ENCODE assay signal across 15 cellular contexts in genomic region chr3:119184808-119185690, GRCh38. TPM values are rescaled to one million over a fixed set of nuclear protein-coding genes. Genes with fewer than 3 reads are reported as not detected.
DNase-seq lines count a peak whose midpoint lies in the region; ATAC-seq, FAIRE-seq and TF ChIP-seq lines count a peak whose summit lies in the region.
"Had no signal": no experiment of that assay in that cellular context is flagged by ENCODE, and none has a peak within 500 bp of the region (broad histone marks: within the 10 kb centered on the region; RNA-seq: fewer than 3 reads in every experiment).

No MANE protein-coding gene starts in this region.

- H3K9ac ChIP-seq in HepG2 (ENCODE audit: insufficient read depth, low read depth, low read length): no peak overlapping the region

- H3K27me3 ChIP-seq in brain microvascular endothelial cell (replicated peaks) (no peaks in the 10 kb centered on the region), HepG2 (ENCODE audit: control insufficient read depth in 1 of 2, insufficient read depth in 2 of 2, low read length in 2 of 2) (no peaks in the 10 kb centered on the region)

- DNase-seq in AG09309 (ENCODE audit: low read depth): peak; percentile 83
- DNase-seq in H54 (ENCODE audit: insufficient read length, low spot score): no peak
- peak; percentile 82 for DNase-seq in brain microvascular endothelial cell
- peak; percentile 12 for DNase-seq in HepG2 (ENCODE audit: low spot score)
- no peak for DNase-seq in germinal center (ENCODE audit: low spot score)
- no peak for DNase-seq in NCI-H1436 (lab: John Stamatoyannopoulos, UW)
- DNase-seq in ureter (ENCODE audit: low spot score): no peak
- DNase-seq: activated CD8-positive, alpha-beta memory T cell treated with anti-CD3 and anti-CD28 coated beads, Interleukin-2, amount 50 U/mL, for 4 hours; COR-L47; erythroblast; islet precursor cell; Karpas-422; naive thymus-derived CD8-positive, alpha-beta T cell; NCI-H2227 treated with DMSO at 0.1 percent for 48 hours had no signal

- POLR2A ChIA-PET in HepG2 (lab: Yijun Ruan, JAX): no interaction called here

- H3K4me2 ChIP-seq in HepG2 (ENCODE audit: low read depth, low read length): peak overlapping the region; percentile 25; the same call in 1 of the 2 replicates

- H3K79me2 ChIP-seq in HepG2 (ENCODE audit: insufficient read depth, low read length): no peaks in the 10 kb centered on the region

- no peaks in the 10 kb centered on the region for H4K20me1 ChIP-seq in HepG2 (ENCODE audit: insufficient read depth, low read length)

- peak overlapping the region; percentile 29 for H3K27ac ChIP-seq in brain microvascular endothelial cell
- H3K27ac ChIP-seq in HepG2 (ENCODE audit: extremely low read length, insufficient read depth, low read length): no peak overlapping the region

- CTCF ChIA-PET in HepG2 (lab: Yijun Ruan, JAX; ENCODE audit: low intra/inter-chr PET ratio, low total read pairs): no interaction called here

- intact Hi-C loops in HepG2 (cut with micrococcal nuclease; ENCODE audit: unreplicated experiment): no loop called here

- TF ChIP-seq EP300 in HepG2 (IDR thresholded peaks at IDR 0.05; ENCODE audit: low read depth in 2 of 2, low read length in 2 of 2) (no peak), HepG2 (CRISPR knock-in tag; IDR thresholded peaks at IDR 0.05; ENCODE audit: borderline replicate concordance) (no peak)

- H3K4me1 ChIP-seq in HepG2 (ENCODE audit: insufficient read depth, low read length): peaks cover 14% of the 10 kb centered on the region

- FAIRE-seq in H54 (lab: Jason Lieb, UNC) (peak; percentile 88), HepG2 (lab: Jason Lieb, UNC) (no peak)

- TF ChIP-seq CTCF in AG09309 (IDR thresholded peaks at IDR 0.05; ENCODE audit: control insufficient read depth, insufficient read depth, low read depth, low read length, missing control alignments) (no peak), brain microvascular endothelial cell (IDR thresholded peaks at IDR 0.05; ENCODE audit: low read depth, low read length, missing control alignments) (no peak), HepG2 (CRISPR knock-in tag; IDR thresholded peaks at IDR 0.05) (no peak)

- no peak for TF ChIP-seq RAD21 in HepG2 (CRISPR knock-in tag; IDR thresholded peaks at IDR 0.05)

- BruUV-seq in HepG2 (replicated peaks; lab: Mats Ljungman, UMichigan): no TSS peak

- H3K9me3 ChIP-seq in HepG2 (ENCODE audit: low read length): no peaks in the 10 kb centered on the region

- ATAC-seq in HepG2 (peak; percentile 56; the same call in 2 of the 3 replicates), HG03139 (IDR thresholded peaks at IDR 0.05; ENCODE audit: unreplicated experiment) (no peak)
- ATAC-seq: naive thymus-derived CD8-positive, alpha-beta T cell had no signal

- 33% methylated on average over 7 of the region's 7 CpGs for WGBS in HepG2 (ENCODE audit: low lambda C conversion rate)

- no peak overlapping the region for H3K4me3 ChIP-seq in AG09309 (ENCODE audit: control insufficient read depth, low read depth, low read length)
- no peak overlapping the region for H3K4me3 ChIP-seq in brain microvascular endothelial cell (ENCODE audit: low read depth, low read length)
- no peak overlapping the region for H3K4me3 ChIP-seq in HepG2 (replicated peaks in 1 of 3; ENCODE audit: insufficient read depth in 1 of 3, low read depth in 2 of 3, low read length in 3 of 3)

- in situ Hi-C loops in brain microvascular endothelial cell (cut with HindIII; ENCODE audit: low pct_ligation_motif_present, low sequenced_read_pairs): no loop called here
- in situ Hi-C loops in HepG2 (cut with HindIII; ENCODE audit: extremely low pct_ligation_motif_present, low pct_unique_long_range_greater_than_20kb): no loop called here

- no peak overlapping the region for H2AFZ ChIP-seq in HepG2 (ENCODE audit: low read length)

- TF ChIP-seq POLR2A in H54 (IDR thresholded peaks at IDR 0.05; ENCODE audit: low read depth, low read length) (no peak), HepG2 (IDR thresholded peaks at IDR 0.05; ENCODE audit: insufficient read depth in 1 of 2, low read depth in 2 of 2, low read length in 2 of 2) (no peak)

- no peaks in the 10 kb centered on the region for H3K36me3 ChIP-seq in brain microvascular endothelial cell (replicated peaks)
- H3K36me3 ChIP-seq in HepG2 (replicated peaks in 1 of 2; ENCODE audit: control insufficient read depth in 1 of 2, insufficient read depth in 2 of 2, low read length in 2 of 2): no peaks in the 10 kb centered on the region

RNA-seq across cellular contexts. Expression of gene UPK1B, which starts 11.7 kb away (rescaled TPM):
- not detected in 2 replicates for total RNA-seq in HepG2 (2016; rRNA removed; fragmentation: Illumina TruSeq; extraction: Trizol)
- not detected in 2 replicates for total RNA-seq in HepG2 (2016; cell fraction: cytosol; rRNA removed; fragmentation: Illumina TruSeq; extraction: Trizol; ENCODE audit: low read depth)
- not detected in 2 replicates for total RNA-seq in HepG2 (2016; cell fraction: insoluble cytoplasmic fraction; rRNA removed; fragmentation: Illumina TruSeq; extraction: Trizol)
- not detected in 2 replicates for total RNA-seq in HepG2 (2016; cell fraction: membrane; rRNA removed; fragmentation: Illumina TruSeq; extraction: Trizol)
- not detected in 2 replicates for total RNA-seq in HepG2 (2016; cell fraction: nucleus; rRNA removed; fragmentation: Illumina TruSeq; extraction: Trizol)
- not detected in 2 replicates for polyA plus RNA-seq in HepG2 (2011; rRNA removed)
- not detected in 2 replicates for polyA plus RNA-seq in HepG2 (2011; cell fraction: cytosol; rRNA removed)
- polyA plus RNA-seq in HepG2 (2011; cell fraction: nucleus; rRNA removed): not detected in 2 replicates
- not detected in 2 replicates for polyA plus RNA-seq in HepG2 (2012)
- polyA plus RNA-seq in HepG2 (2016; cell fraction: cytosol; fragmentation: Illumina TruSeq; extraction: Trizol; ENCODE audit: low read depth): not detected in 2 replicates
- polyA plus RNA-seq in HepG2 (2016; cell fraction: insoluble cytoplasmic fraction; fragmentation: Illumina TruSeq; extraction: Trizol; ENCODE audit: low read depth): not detected in 2 replicates
- not detected in 2 replicates for polyA plus RNA-seq in HepG2 (2016; cell fraction: membrane; fragmentation: Illumina TruSeq; extraction: Trizol; ENCODE audit: low read depth)
- polyA plus RNA-seq in HepG2 (2016; cell fraction: nucleus; fragmentation: Illumina TruSeq; extraction: Trizol; ENCODE audit: insufficient read depth, low read depth): not detected in 2 replicates
- polyA minus RNA-seq in HepG2 (2011; rRNA and poly(A)+ RNA removed; ENCODE audit: low replicate concordance): not detected in 2 replicates
- polyA minus RNA-seq in HepG2 (2011; cell fraction: cytosol; rRNA and poly(A)+ RNA removed): not detected in 2 replicates
- polyA minus RNA-seq in HepG2 (2011; cell fraction: nucleus; rRNA and poly(A)+ RNA removed): not detected in 2 replicates
- 110 TPM for total RNA-seq in ureter
- total RNA-seq: naive thymus-derived CD8-positive, alpha-beta T cell had no signal
- polyA plus RNA-seq: naive thymus-derived CD8-positive, alpha-beta T cell had no signal

RNA-seq across cellular contexts. Expression of gene TEX55, which starts 39.1 kb away (rescaled TPM):
- not detected in 2 replicates for total RNA-seq in HepG2 (2016; rRNA removed; fragmentation: Illumina TruSeq; extraction: Trizol)
- total RNA-seq in HepG2 (2016; cell fraction: cytosol; rRNA removed; fragmentation: Illumina TruSeq; extraction: Trizol; ENCODE audit: low read depth): not detected in 2 replicates
- total RNA-seq in HepG2 (2016; cell fraction: insoluble cytoplasmic fraction; rRNA removed; fragmentation: Illumina TruSeq; extraction: Trizol): not detected in 2 replicates
- total RNA-seq in HepG2 (2016; cell fraction: membrane; rRNA removed; fragmentation: Illumina TruSeq; extraction: Trizol): not detected in 2 replicates
- total RNA-seq in HepG2 (2016; cell fraction: nucleus; rRNA removed; fragmentation: Illumina TruSeq; extraction: Trizol): not detected in 2 replicates
- not detected in 2 replicates for polyA plus RNA-seq in HepG2 (2011; rRNA removed)
- polyA plus RNA-seq in HepG2 (2011; cell fraction: cytosol; rRNA removed): not detected in 2 replicates
- polyA plus RNA-seq in HepG2 (2011; cell fraction: nucleus; rRNA removed): not detected in 2 replicates
- not detected in 2 replicates for polyA plus RNA-seq in HepG2 (2012)
- not detected in 2 replicates for polyA plus RNA-seq in HepG2 (2016; cell fraction: cytosol; fragmentation: Illumina TruSeq; extraction: Trizol; ENCODE audit: low read depth)
- polyA plus RNA-seq in HepG2 (2016; cell fraction: insoluble cytoplasmic fraction; fragmentation: Illumina TruSeq; extraction: Trizol; ENCODE audit: low read depth): not detected in 2 replicates
- polyA plus RNA-seq in HepG2 (2016; cell fraction: membrane; fragmentation: Illumina TruSeq; extraction: Trizol; ENCODE audit: low read depth): not detected in 2 replicates
- polyA plus RNA-seq in HepG2 (2016; cell fraction: nucleus; fragmentation: Illumina TruSeq; extraction: Trizol; ENCODE audit: insufficient read depth, low read depth): not detected in 2 replicates
- polyA minus RNA-seq in HepG2 (2011; rRNA and poly(A)+ RNA removed; ENCODE audit: low replicate concordance): not detected in 2 replicates
- not detected in 2 replicates for polyA minus RNA-seq in HepG2 (2011; cell fraction: cytosol; rRNA and poly(A)+ RNA removed)
- polyA minus RNA-seq in HepG2 (2011; cell fraction: nucleus; rRNA and poly(A)+ RNA removed): not detected in 2 replicates
- not detected for total RNA-seq in ureter
- total RNA-seq: naive thymus-derived CD8-positive, alpha-beta T cell had no signal
- polyA plus RNA-seq: naive thymus-derived CD8-positive, alpha-beta T cell had no signal

RNA-seq across cellular contexts. Expression of gene B4GALT4, which starts 55.6 kb away (rescaled TPM):
- total RNA-seq in HepG2 (2016; rRNA removed; fragmentation: Illumina TruSeq; extraction: Trizol): 23.8 and 29.0 TPM in 2 replicates
- total RNA-seq in HepG2 (2016; cell fraction: cytosol; rRNA removed; fragmentation: Illumina TruSeq; extraction: Trizol; ENCODE audit: low read depth): 11.4 and 13.3 TPM in 2 replicates
- 25.1 and 29.6 TPM in 2 replicates for total RNA-seq in HepG2 (2016; cell fraction: insoluble cytoplasmic fraction; rRNA removed; fragmentation: Illumina TruSeq; extraction: Trizol)
- total RNA-seq in HepG2 (2016; cell fraction: membrane; rRNA removed; fragmentation: Illumina TruSeq; extraction: Trizol): 21.4 and 30.8 TPM in 2 replicates
- total RNA-seq in HepG2 (2016; cell fraction: nucleus; rRNA removed; fragmentation: Illumina TruSeq; extraction: Trizol): 21.6 and 24.4 TPM in 2 replicates
- 15.1 and 16.9 TPM in 2 replicates for polyA plus RNA-seq in HepG2 (2011; rRNA removed)
- polyA plus RNA-seq in HepG2 (2011; cell fraction: cytosol; rRNA removed): 10.2 and 12.6 TPM in 2 replicates
- polyA plus RNA-seq in HepG2 (2011; cell fraction: nucleus; rRNA removed): 7.1 and 9.0 TPM in 2 replicates
- polyA plus RNA-seq in HepG2 (2012): 22.2 and 27.7 TPM in 2 replicates
- 10.6 and 14.6 TPM in 2 replicates for polyA plus RNA-seq in HepG2 (2016; cell fraction: cytosol; fragmentation: Illumina TruSeq; extraction: Trizol; ENCODE audit: low read depth)
- 21.5 and 23.8 TPM in 2 replicates for polyA plus RNA-seq in HepG2 (2016; cell fraction: insoluble cytoplasmic fraction; fragmentation: Illumina TruSeq; extraction: Trizol; ENCODE audit: low read depth)
- 17.0 and 23.1 TPM in 2 replicates for polyA plus RNA-seq in HepG2 (2016; cell fraction: membrane; fragmentation: Illumina TruSeq; extraction: Trizol; ENCODE audit: low read depth)
- polyA plus RNA-seq in HepG2 (2016; cell fraction: nucleus; fragmentation: Illumina TruSeq; extraction: Trizol; ENCODE audit: insufficient read depth, low read depth): 29.4 and 32.1 TPM in 2 replicates
- polyA minus RNA-seq in HepG2 (2011; rRNA and poly(A)+ RNA removed; ENCODE audit: low replicate concordance): 6.9 and 18.7 TPM in 2 replicates
- polyA minus RNA-seq in HepG2 (2011; cell fraction: cytosol; rRNA and poly(A)+ RNA removed): 11.5 and 13.3 TPM in 2 replicates
- 18.5 and 22.9 TPM in 2 replicates for polyA minus RNA-seq in HepG2 (2011; cell fraction: nucleus; rRNA and poly(A)+ RNA removed)
- 55.4 TPM for total RNA-seq in ureter

Comparison
In these comparisons a context has a peak if more than half of its experiments do, and no peak if none do; other contexts are left out.
1. DNase-seq: peak in AG09309 (single experiment), brain microvascular endothelial cell (single experiment) and HepG2 (single experiment); none in H54 (single experiment), germinal center (single experiment), NCI-H1436 (single experiment) and ureter (single experiment).
2. RNA of gene UPK1B, which starts 11.7 kb away (total RNA-seq): 110 TPM in ureter (single experiment); not detected in HepG2; every median in the first group is over 100 times any median in the second.